Comparison of ENCODE assay signal across 1 cellular context in the genomic region with DNA sequence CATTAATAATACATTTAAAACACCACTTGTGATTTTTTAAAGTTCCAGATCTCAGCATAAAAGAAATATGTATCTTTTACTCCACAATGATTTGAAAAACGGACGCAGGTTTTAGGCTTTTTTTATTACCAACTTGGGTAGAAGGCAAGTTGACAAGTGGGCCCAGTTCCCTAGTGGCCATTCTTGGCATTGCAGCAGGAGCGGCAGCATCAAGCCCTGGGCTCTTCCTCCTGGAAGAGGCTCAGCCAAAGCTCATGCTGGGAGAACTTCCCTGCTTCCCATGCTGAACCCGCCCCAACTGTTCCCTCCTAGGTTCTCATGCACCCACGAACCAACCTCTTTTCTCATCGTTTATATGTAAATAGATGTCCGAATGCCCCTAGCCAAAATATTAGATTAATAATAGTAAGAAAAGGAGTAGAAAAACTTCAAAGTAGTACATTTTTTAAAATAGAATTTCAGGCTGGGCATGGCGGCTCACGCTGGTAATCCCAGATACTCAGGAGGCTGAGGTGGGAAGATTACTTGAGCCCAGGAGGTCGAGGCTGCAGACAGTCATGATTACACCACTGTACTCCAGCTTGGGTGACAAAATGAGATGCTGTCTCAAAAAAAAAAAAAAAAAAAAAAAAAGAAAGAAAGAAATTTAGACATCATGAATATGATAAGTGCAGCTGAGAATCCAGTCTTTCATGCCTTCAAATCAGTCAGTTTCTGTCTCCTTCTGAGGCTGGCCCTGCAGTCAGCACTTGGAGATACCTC.
TF ChIP-seq lines count a peak whose summit lies in the region.

No MANE protein-coding gene starts in this region.

TF ChIP-seq in K562, 482 proteins besides CTCF, POLR2A, EP300 and RAD21 (continued from another document and continues in another):
- no peak for TF ChIP-seq ZNF407 (IDR thresholded peaks at IDR 0.05; ENCODE audit: low read depth)
- no peak for TF ChIP-seq HSF4 (CRISPR knock-in tag; IDR thresholded peaks at IDR 0.05; ENCODE audit: borderline replicate concordance)
- no peak for TF ChIP-seq HEY1 (CRISPR knock-in tag; IDR thresholded peaks at IDR 0.05; ENCODE audit: borderline replicate concordance)
- TF ChIP-seq NFRKB (IDR thresholded peaks at IDR 0.05; ENCODE audit: low read depth) = no peak
- TF ChIP-seq SUPT5H (IDR thresholded peaks at IDR 0.05) = no peak
- no peak for TF ChIP-seq SP2 (IDR thresholded peaks at IDR 0.05; ENCODE audit: extremely low read depth, low read depth, low read length, poor library complexity, severe bottlenecking)
- 0 out of 2 replicates have a peak, but pooled peaks have one; percentile 5 for TF ChIP-seq JUND (IDR thresholded peaks at IDR 0.05; ENCODE audit: borderline replicate concordance, low read depth, low read length)
- TF ChIP-seq JUND (tag; IDR thresholded peaks at IDR 0.05; ENCODE audit: borderline replicate concordance, low read depth, low read length) = no peak
- TF ChIP-seq ELF1 (tag; IDR thresholded peaks at IDR 0.05) = no peak
- no peak for TF ChIP-seq HOXB6 (CRISPR knock-in tag; IDR thresholded peaks at IDR 0.05; ENCODE audit: borderline replicate concordance)
- no peak for TF ChIP-seq ZNF121 (CRISPR knock-in tag; conservative IDR thresholded peaks at IDR 0.05)
- 0 out of 2 replicates have a peak, but pooled peaks have one; percentile 15 for TF ChIP-seq ZFX (CRISPR knock-in tag; IDR thresholded peaks at IDR 0.05)
- TF ChIP-seq PREB (CRISPR knock-in tag; IDR thresholded peaks at IDR 0.05) = no peak
- no peak for TF ChIP-seq ZNF699 (CRISPR knock-in tag; IDR thresholded peaks at IDR 0.05; ENCODE audit: insufficient replicate concordance)
- 0 out of 4 replicates have a peak, but pooled peaks of 1 of the 2 experiments have one; percentile 35 for TF ChIP-seq RCOR1 (IDR thresholded peaks at IDR 0.05; ENCODE audit: borderline replicate concordance in 1 of 2, low read depth in 2 of 2, low read length in 2 of 2)
- TF ChIP-seq CREM (IDR thresholded peaks at IDR 0.05; ENCODE audit: low read depth) = 0 out of 2 replicates have a peak, but pooled peaks have one; percentile 8
- TF ChIP-seq STAT5A (IDR thresholded peaks at IDR 0.05; ENCODE audit: borderline replicate concordance, low read length) = no peak
- TF ChIP-seq CHD7 (IDR thresholded peaks at IDR 0.05; ENCODE audit: low read depth, low read length) = no peak
- no peak for TF ChIP-seq E4F1 (CRISPR knock-in tag; IDR thresholded peaks at IDR 0.05; ENCODE audit: borderline replicate concordance)
- no peak for TF ChIP-seq HIVEP1 (CRISPR knock-in tag; IDR thresholded peaks at IDR 0.05)
